In genomic region chrX:49002091-49002935, GRCh38 we compare ENCODE assay signal across 1 cellular context.
TF ChIP-seq lines count a peak whose summit lies in the region.

Gene GRIPAP1 (minus strand): TSS chrX:49002264. CDS start chrX:49002229, 35 bp downstream.

TF ChIP-seq in A549, 52 proteins besides CTCF, POLR2A, EP300 and RAD21 (continued from another document):
- no peak for TF ChIP-seq REST (IDR thresholded peaks at IDR 0.05)
- TF ChIP-seq PHF8 (IDR thresholded peaks at IDR 0.05; ENCODE audit: borderline replicate concordance, low read depth): no peak; the same call in 1 of the 2 replicates
- TF ChIP-seq TP53 (CRISPR knock-in tag; IDR thresholded peaks at IDR 0.05): no peak
- TF ChIP-seq ZFP36 (IDR thresholded peaks at IDR 0.05; ENCODE audit: borderline replicate concordance, partially characterized antibody): no peak
- TF ChIP-seq JUN (IDR thresholded peaks at IDR 0.05): peak in 1 of 2 experiments; percentile 61; a peak in 3 of 5 replicates
- no peak for TF ChIP-seq EHMT2 (IDR thresholded peaks at IDR 0.05; ENCODE audit: low read depth)
- TF ChIP-seq NPAS2 (CRISPR knock-in tag; IDR thresholded peaks at IDR 0.05; ENCODE audit: borderline replicate concordance): no peak
- TF ChIP-seq ZC3H11A (IDR thresholded peaks at IDR 0.05): no peak
- no peak for TF ChIP-seq KDM1A (IDR thresholded peaks at IDR 0.05; ENCODE audit: low read depth)
- TF ChIP-seq POLR2AphosphoS2 (conservative IDR thresholded peaks at IDR 0.05; ENCODE audit: low read length): no peak
- no peak for TF ChIP-seq RFX5 (IDR thresholded peaks at IDR 0.05)
- TF ChIP-seq CEBPB (IDR thresholded peaks at IDR 0.05): peak in 1 of 2 experiments; percentile 55; a peak in 2 of 4 replicates
- no peak for TF ChIP-seq CHD2 (IDR thresholded peaks at IDR 0.05; ENCODE audit: low read length, partially characterized antibody)
- no peak for TF ChIP-seq MAFK (IDR thresholded peaks at IDR 0.05; ENCODE audit: partially characterized antibody)
- TF ChIP-seq HMGXB4 (CRISPR knock-in tag; IDR thresholded peaks at IDR 0.05; ENCODE audit: borderline replicate concordance): no peak
- no peak for TF ChIP-seq CBX2 (IDR thresholded peaks at IDR 0.05; ENCODE audit: borderline replicate concordance, low read depth)
- no peak for TF ChIP-seq BCL3 (IDR thresholded peaks at IDR 0.05)
- no peak for TF ChIP-seq TFCP2L1 (CRISPR knock-in tag; IDR thresholded peaks at IDR 0.05)
- no peak for TF ChIP-seq ZSCAN20 (CRISPR knock-in tag; IDR thresholded peaks at IDR 0.05)
- TF ChIP-seq MAX (IDR thresholded peaks at IDR 0.05): peak; percentile 35; the same call in 1 of the 2 replicates
- TF ChIP-seq USF2 (IDR thresholded peaks at IDR 0.05): no peak
- no peak for TF ChIP-seq RARB (CRISPR knock-in tag; IDR thresholded peaks at IDR 0.05)
- no peak for TF ChIP-seq CBX8 (IDR thresholded peaks at IDR 0.05)
- no peak for TF ChIP-seq JUNB (IDR thresholded peaks at IDR 0.05)
- no peak for TF ChIP-seq HDAC2 (IDR thresholded peaks at IDR 0.05)
- TF ChIP-seq KDM5A (IDR thresholded peaks at IDR 0.05): no peak
- no peak for TF ChIP-seq SMC3 (IDR thresholded peaks at IDR 0.05)
- peak; percentile 75 for TF ChIP-seq BHLHE40 (IDR thresholded peaks at IDR 0.05; ENCODE audit: low read depth, low read length)
- TF ChIP-seq NFE2L2 (conservative IDR thresholded peaks at IDR 0.05; ENCODE audit: low read length): no peak
- no peak for TF ChIP-seq HEYL (CRISPR knock-in tag; IDR thresholded peaks at IDR 0.05)
- no peak for TF ChIP-seq FOSL2 (IDR thresholded peaks at IDR 0.05)
- TF ChIP-seq FOSL2 (CRISPR knock-in tag; IDR thresholded peaks at IDR 0.05): no peak
- no peak for TF ChIP-seq HES2 (IDR thresholded peaks at IDR 0.05)
- no peak for TF ChIP-seq HOXA7 (CRISPR knock-in tag; IDR thresholded peaks at IDR 0.05)
- no peak for TF ChIP-seq RCOR1 (IDR thresholded peaks at IDR 0.05; ENCODE audit: low read depth, low read length)
- peak; percentile 54; the same call in 1 of the 2 replicates for TF ChIP-seq GATA3 (IDR thresholded peaks at IDR 0.05; ENCODE audit: borderline replicate concordance)
- TF ChIP-seq CHD4 (IDR thresholded peaks at IDR 0.05; ENCODE audit: borderline replicate concordance): no peak
- no peak for TF ChIP-seq MYC (IDR thresholded peaks at IDR 0.05; ENCODE audit: borderline replicate concordance, low read length)
- no peak for TF ChIP-seq EHF (CRISPR knock-in tag; IDR thresholded peaks at IDR 0.05)
- no peak for TF ChIP-seq RNF2 (IDR thresholded peaks at IDR 0.05; ENCODE audit: borderline replicate concordance, low read depth)
